25 cellular contexts compared by ENCODE assay signal in the genomic region with DNA sequence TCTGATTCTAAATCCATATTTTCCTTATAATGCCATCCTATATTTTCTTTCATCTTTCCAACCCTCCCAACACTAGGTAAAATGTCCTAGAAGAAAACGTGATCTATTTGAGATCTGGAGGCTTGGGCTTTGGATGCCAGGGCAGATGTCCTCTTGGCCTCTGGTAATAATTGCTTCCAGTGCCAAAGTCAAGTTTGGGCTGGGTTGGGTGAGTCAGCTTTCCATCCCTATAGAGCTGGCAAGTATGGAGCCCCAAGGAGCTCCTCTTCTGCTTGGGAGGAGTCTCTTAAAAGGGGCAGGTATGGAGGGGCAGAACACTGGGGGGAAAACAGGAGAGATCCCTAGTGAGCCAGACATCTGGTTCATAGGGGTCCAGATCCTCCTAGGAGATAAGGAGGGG. TPM values are rescaled to one million over a fixed set of nuclear protein-coding genes. Genes with fewer than 3 reads are reported as not detected.
DNase-seq lines count a peak whose midpoint lies in the region; ATAC-seq and TF ChIP-seq lines count a peak whose summit lies in the region.
"Had no signal": no experiment of that assay in that cellular context is flagged by ENCODE, and none has a peak within 500 bp of the region (broad histone marks: within the 10 kb centered on the region; RNA-seq: fewer than 3 reads in every experiment).

No MANE protein-coding gene starts in this region.

- H3K4me3 ChIP-seq in smooth muscle cell (no peak overlapping the region), adrenal gland (no peak overlapping the region)
- H3K4me3 ChIP-seq: GM23248, heart right ventricle, lung had no signal

- H3K27me3 ChIP-seq in foreskin keratinocyte (no peaks in the 10 kb centered on the region), smooth muscle cell (ENCODE audit: low read depth) (no peaks in the 10 kb centered on the region), adrenal gland (no peaks in the 10 kb centered on the region)

- peak; percentile 38 for DNase-seq in HT-29 (ENCODE audit: low spot score)
- peak in 1 of 2 donors; percentile 78 for DNase-seq in foreskin keratinocyte
- DNase-seq in smooth muscle cell (lab: John Stamatoyannopoulos, UW; ENCODE audit: unreplicated experiment) = no peak
- DNase-seq in NCI-H2081 (lab: John Stamatoyannopoulos, UW) = no peak
- no peak for DNase-seq in NCI-H2029 (lab: John Stamatoyannopoulos, UW)
- DNase-seq in activated naive CD4-positive, alpha-beta T cell treated with Interleukin-2 at 50 U/mL for 16 hours = no peak
- no peak for DNase-seq in adrenal gland
- DNase-seq: CD4-positive, alpha-beta T cell; DMS153; effector memory CD4-positive, alpha-beta T cell; GDM1; GM23248; heart right ventricle; immature natural killer cell; KBM-7; NCI-H2029 treated with DMSO at 0.1 percent for 48 hours; occipital lobe had no signal

- intact Hi-C loops in adrenal gland (cut with DNase I) = no loop called here

- WGBS in smooth muscle cell (ENCODE audit: low lambda C conversion rate) = 88% methylated on average over 1 of the region's 1 CpG
- 84 to 91% (median 88%) methylated on average over 1 of the region's 1 CpG for WGBS in adrenal gland, 4 donors

- H3K27ac ChIP-seq in VCaP = peak overlapping the region; percentile 100
- peak overlapping the region; percentile 98 for H3K27ac ChIP-seq in foreskin keratinocyte
- peak overlapping the region; percentile 59 for H3K27ac ChIP-seq in smooth muscle cell (ENCODE audit: low read depth)
- no peak overlapping the region for H3K27ac ChIP-seq in adrenal gland
- H3K27ac ChIP-seq: GM23248, heart right ventricle had no signal

- H3K4me1 ChIP-seq in foreskin keratinocyte (peaks cover 52% of the 10 kb centered on the region), smooth muscle cell (ENCODE audit: low read depth) (peaks cover 31% of the 10 kb centered on the region), adrenal gland (replicated peaks in 1 of 2) (peaks cover 35 to 43% of the 10 kb centered on the region in 2 donors)

- H3K79me2 ChIP-seq in smooth muscle cell (ENCODE audit: low read depth) = no peaks in the 10 kb centered on the region

- H3K9ac ChIP-seq in smooth muscle cell (ENCODE audit: low read depth) = no peak overlapping the region
- H3K9ac ChIP-seq: GM23248 had no signal

- H4K20me1 ChIP-seq in smooth muscle cell (ENCODE audit: low read depth) = no peaks in the 10 kb centered on the region

- no peaks in the 10 kb centered on the region for H3F3A ChIP-seq in smooth muscle cell (ENCODE audit: low read depth)

- H2AFZ ChIP-seq in smooth muscle cell (ENCODE audit: low read depth) = no peak overlapping the region
- H2AFZ ChIP-seq: GM23248 had no signal

- H3K9me3 ChIP-seq in smooth muscle cell (replicated peaks; ENCODE audit: low read depth) = no peaks in the 10 kb centered on the region
- H3K9me3 ChIP-seq in adrenal gland (replicated peaks in 1 of 3) = no peaks in the 10 kb centered on the region
- H3K9me3 ChIP-seq: heart right ventricle had no signal

- H3K4me2 ChIP-seq in smooth muscle cell = no peak overlapping the region

- no peak for ATAC-seq in foreskin keratinocyte
- ATAC-seq: activated CD4-positive, CD25-positive, alpha-beta regulatory T cell treated with anti-CD3 and anti-CD28 coated beads, Interleukin-2, amount 50 U/mL, for 24 hours; activated naive CD4-positive, alpha-beta T cell treated with anti-CD3 and anti-CD28 coated beads, Interleukin-2, amount 50 U/mL, for 72 hours; heart right ventricle had no signal

- no peak for TF ChIP-seq CTCF in VCaP (conservative IDR thresholded peaks at IDR 0.05)
- TF ChIP-seq CTCF in foreskin keratinocyte (conservative IDR thresholded peaks at IDR 0.05) = no peak
- TF ChIP-seq CTCF in smooth muscle cell (IDR thresholded peaks at IDR 0.05; ENCODE audit: borderline replicate concordance, insufficient read depth, poor library complexity, severe bottlenecking) = no peak
- TF ChIP-seq CTCF in adrenal gland (IDR thresholded peaks at IDR 0.05) = no peak

- TF ChIP-seq POLR2A in adrenal gland (IDR thresholded peaks at IDR 0.05) = no peak

- H3K36me3 ChIP-seq in smooth muscle cell (ENCODE audit: low read depth) (no peaks in the 10 kb centered on the region), adrenal gland (replicated peaks in 1 of 2) (no peaks in the 10 kb centered on the region)
- H3K36me3 ChIP-seq: heart right ventricle had no signal

RNA-seq across cellular contexts. Expression of a gene that starts 3.7 kb away (rescaled TPM):
- total RNA-seq in HT-29 (2014; rRNA removed; shearing (Covaris generic)) = 45.7 and 47.1 TPM in 2 replicates
- 76.9 and 78.2 TPM in 2 replicates for total RNA-seq in foreskin keratinocyte
- polyA plus RNA-seq in foreskin keratinocyte = 56.6 and 69.5 TPM in 2 replicates
- total RNA-seq in smooth muscle cell = 3.2 and 6.0 TPM in 2 replicates
- polyA plus RNA-seq in smooth muscle cell = 0.14 and 2.7 TPM in 2 replicates
- total RNA-seq in adrenal gland = 1 to 10 TPM in 6 of 8 donors, under 1 TPM in 2; 0.21 to 3.7 (median 1.1) TPM
- polyA plus RNA-seq in adrenal gland = under 1 TPM; 0.20 to 0.88 (median 0.88) TPM
- total RNA-seq: GM23248, occipital lobe had no signal
- polyA plus RNA-seq: GM23248 had no signal

RNA-seq across cellular contexts. Expression of a gene that starts 22.1 kb away (rescaled TPM):
- total RNA-seq in HT-29 (2014; rRNA removed; shearing (Covaris generic)) = 14.3 and 16.2 TPM in 2 replicates
- total RNA-seq in foreskin keratinocyte (9.3 and 9.6 TPM in 2 replicates), smooth muscle cell (31.9 and 37.9 TPM in 2 replicates), adrenal gland (10 to 100 TPM in 1 of 8 donors, 1 to 10 TPM in 7; 4.3 to 15.7 (median 8.6) TPM)
- polyA plus RNA-seq in foreskin keratinocyte (1.8 and 2.3 TPM in 2 replicates), smooth muscle cell (3.8 and 5.6 TPM in 2 replicates), adrenal gland (10 to 100 TPM in 1 of 3 donors, 1 to 10 TPM in 2; 2.5 to 10.9 (median 3.0) TPM)

RNA-seq across cellular contexts. Expression of a gene that starts 24.2 kb away (rescaled TPM):
- total RNA-seq in HT-29 (2014; rRNA removed; shearing (Covaris generic)) = 11.6 and 13.9 TPM in 2 replicates
- total RNA-seq in foreskin keratinocyte (12.1 and 12.5 TPM in 2 replicates), smooth muscle cell (9.8 and 15.6 TPM in 2 replicates), adrenal gland (10 to 100 TPM; 10.3 to 25.8 (median 19.6) TPM)
- polyA plus RNA-seq in foreskin keratinocyte (2.6 and 3.1 TPM in 2 replicates), smooth muscle cell (2.1 and 5.0 TPM in 2 replicates), adrenal gland (10 to 100 TPM in 1 of 3 donors, 1 to 10 TPM in 2; 3.9 to 10.8 (median 6.7) TPM)

RNA-seq across cellular contexts. Expression of a gene that starts 58.6 kb away (rescaled TPM):
- total RNA-seq in HT-29 (2014; rRNA removed; shearing (Covaris generic)) = 0.03 and 0.18 TPM in 2 replicates
- total RNA-seq in foreskin keratinocyte = not detected in 2 replicates
- polyA plus RNA-seq in foreskin keratinocyte = not detected in 2 replicates
- total RNA-seq in smooth muscle cell = not detected in 2 replicates
- not detected in 2 replicates for polyA plus RNA-seq in smooth muscle cell
- not detected for total RNA-seq in adrenal gland
- polyA plus RNA-seq in adrenal gland = not detected
- total RNA-seq: activated naive CD4-positive, alpha-beta T cell treated with anti-CD3 and anti-CD28 coated beads, Interleukin-2, amount 50 U/mL, for 72 hours; astrocyte; CD4-positive, alpha-beta T cell; cerebellum; GM23248; heart right ventricle; myocyte; occipital lobe; temporal lobe had no signal
- polyA plus RNA-seq: GM23248, heart right ventricle, immature natural killer cell had no signal

RNA-seq across cellular contexts. Expression of a gene that starts 59.8 kb away (rescaled TPM):
- 8.4 and 13.7 TPM in 2 replicates for total RNA-seq in HT-29 (2014; rRNA removed; shearing (Covaris generic))
- total RNA-seq in foreskin keratinocyte (not detected in 2 replicates), smooth muscle cell (0.99 and 1.2 TPM in 2 replicates), adrenal gland (1 to 10 TPM in 1 of 8 donors, under 1 TPM in 5, not detected in 2; 0.37 to 1.4 (median 0.69) TPM)
- polyA plus RNA-seq in foreskin keratinocyte (not detected in 2 replicates), smooth muscle cell (0.60 and 1.00 TPM in 2 replicates), adrenal gland (under 1 TPM; 0.20 to 0.64 (median 0.24) TPM)
- total RNA-seq: cerebellum, GM23248, myocyte, occipital lobe, temporal lobe had no signal
- polyA plus RNA-seq: GM23248 had no signal

Comparison
In these comparisons a context has a peak if more than half of its experiments do, and no peak if none do; other contexts are left out.
1. H3K27ac ChIP-seq: peak in VCaP (single experiment), foreskin keratinocyte (single experiment) and smooth muscle cell (single experiment); none in adrenal gland (0 of 5).